2 cellular contexts compared by ENCODE assay signal in genomic region chr5:124790895-124791732, GRCh38.
TF ChIP-seq lines count a peak whose summit lies in the region.

No MANE protein-coding gene starts in this region.

TF ChIP-seq in HepG2, 621 proteins besides CTCF, POLR2A, EP300 and RAD21 (continued from another document):
- no peak for TF ChIP-seq ZNF770 (CRISPR knock-in tag; IDR thresholded peaks at IDR 0.05)
- no peak for TF ChIP-seq ATRX (CRISPR knock-in tag; IDR thresholded peaks at IDR 0.05; ENCODE audit: borderline replicate concordance)
- TF ChIP-seq RFX1 (IDR thresholded peaks at IDR 0.05): peak; percentile 22; the same call in 1 of the 2 replicates
- peak; percentile 17; the same call in 1 of the 2 replicates for TF ChIP-seq ATF7 (IDR thresholded peaks at IDR 0.05)
- TF ChIP-seq ATF7 (CRISPR knock-in tag; IDR thresholded peaks at IDR 0.05): no peak
- no peak for TF ChIP-seq PRDM10 (CRISPR knock-in tag; IDR thresholded peaks at IDR 0.05; ENCODE audit: low read depth)
- TF ChIP-seq HCFC1 (IDR thresholded peaks at IDR 0.05; ENCODE audit: low read depth, low read length): no peak
- TF ChIP-seq BHLHE40 (IDR thresholded peaks at IDR 0.05; ENCODE audit: low read length): no peak
- TF ChIP-seq ZFAT (CRISPR knock-in tag; conservative IDR thresholded peaks at IDR 0.05): no peak
TF ChIP-seq in HepG2: peak in this region for 3.

TF ChIP-seq in SK-N-SH, 30 proteins besides CTCF, POLR2A, EP300 and RAD21 (continued from another document):
- TF ChIP-seq, protein P1, sequence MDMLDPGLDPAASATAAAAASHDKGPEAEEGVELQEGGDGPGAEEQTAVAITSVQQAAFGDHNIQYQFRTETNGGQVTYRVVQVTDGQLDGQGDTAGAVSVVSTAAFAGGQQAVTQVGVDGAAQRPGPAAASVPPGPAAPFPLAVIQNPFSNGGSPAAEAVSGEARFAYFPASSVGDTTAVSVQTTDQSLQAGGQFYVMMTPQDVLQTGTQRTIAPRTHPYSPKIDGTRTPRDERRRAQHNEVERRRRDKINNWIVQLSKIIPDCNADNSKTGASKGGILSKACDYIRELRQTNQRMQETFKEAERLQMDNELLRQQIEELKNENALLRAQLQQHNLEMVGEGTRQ (IDR thresholded peaks at IDR 0.05; ENCODE audit: borderline replicate concordance, low read depth, low read length): no peak
- TF ChIP-seq MXI1 (IDR thresholded peaks at IDR 0.05; ENCODE audit: low read depth, low read length): no peak
- no peak for TF ChIP-seq CHD2 (IDR thresholded peaks at IDR 0.05; ENCODE audit: low read length, partially characterized antibody)
TF ChIP-seq in SK-N-SH: peak in this region for 1.
